Comparison of ENCODE assay signal across 20 cellular contexts in genomic region chr10:17450024-17450423, GRCh38. TPM values are rescaled to one million over a fixed set of nuclear protein-coding genes. Genes with fewer than 3 reads are reported as not detected.
A peak's percentile ranks its signal among the peaks of the same experiment; 100 is the strongest.
DNase-seq lines count a peak whose midpoint lies in the region; ATAC-seq, FAIRE-seq and TF ChIP-seq lines count a peak whose summit lies in the region.
"Had no signal": no experiment of that assay in that cellular context is flagged by ENCODE, and none has a peak within 500 bp of the region (broad histone marks: within the 10 kb centered on the region; RNA-seq: fewer than 3 reads in every experiment).

No MANE protein-coding gene starts in this region.

- peaks cover 14% of the 10 kb centered on the region for H3K27me3 Mint-ChIP-seq in osteocyte (ENCODE audit: unreplicated experiment)

- BruUV-seq in mammary epithelial cell (replicated peaks; lab: Mats Ljungman, UMichigan) (no TSS peak), K562 (replicated peaks; lab: Mats Ljungman, UMichigan) (no TSS peak)

- no peak overlapping the region for H3K4me2 ChIP-seq in mammary epithelial cell (ENCODE audit: insufficient read depth, low read depth, low read length)
- peak overlapping the region; percentile 96 for H3K4me2 ChIP-seq in K562 (ENCODE audit: insufficient read depth, low read length)
- H3K4me2 ChIP-seq: A549; BLaER1 treated with 17β-estradiol and CSF1 and Interleukin-3, amounts not matched to agents 10 nM and 100 nM had no signal

- in situ Hi-C loops in mammary epithelial cell (cut with MboI; ENCODE audit: low sequenced_read_pairs in 2 of 2) (no loop called here), K562 (cut with MboI) (no loop called here)

- H3K27ac ChIP-seq in breast epithelium = peak overlapping the region; percentile 48 to 52
- no peak overlapping the region for H3K27ac ChIP-seq in mammary epithelial cell (ENCODE audit: insufficient read depth, low read depth, low read length)
- H3K27ac ChIP-seq in K562 (ENCODE audit: extremely low read depth, low read depth, low read length) = no peak overlapping the region
- H3K27ac ChIP-seq: 22Rv1; A549; BLaER1 treated with 17β-estradiol and CSF1 and Interleukin-3, amounts not matched to agents 10 nM and 100 nM; C4-2B had no signal

- TF ChIP-seq CTCF in breast epithelium (IDR thresholded peaks at IDR 0.05) (no peak), mammary epithelial cell (conservative IDR thresholded peaks at IDR 0.05 in 1 of 2, IDR thresholded peaks at IDR 0.05 in 1 of 2; ENCODE audit: extremely low read depth in 1 of 2, insufficient read depth in 1 of 2, low read depth in 1 of 2, low read length in 2 of 2) (no peak), K562 (IDR thresholded peaks at IDR 0.05 in 2 of 3, conservative IDR thresholded peaks at IDR 0.05 in 1 of 3; ENCODE audit: insufficient read depth in 2 of 3, low read depth in 1 of 3, low read length in 3 of 3) (no peak), osteocyte (IDR thresholded peaks at IDR 0.05) (no peak)

- CTCF ChIA-PET in mammary epithelial cell (lab: Charles Lee; ENCODE audit: low non-redundant PET) = no interaction called here
- CTCF ChIA-PET in K562 (lab: Yijun Ruan, JAX; ENCODE audit: low intra/inter-chr PET ratio) = interaction anchor here (0.5 kb wide), 1 partner anchor 277 kb away, joined by 5 read pairs; no protein-coding TSS in a partner anchor

- FAIRE-seq in K562 (lab: Jason Lieb, UNC) = peak; percentile 15
- FAIRE-seq: A549, G401.6, GM12891, GM19239 had no signal

- H2AFZ ChIP-seq in mammary epithelial cell (ENCODE audit: low read depth, low read length) = no peak overlapping the region
- H2AFZ ChIP-seq in K562 (ENCODE audit: low read depth, low read length) = no peak overlapping the region

- intact Hi-C loops in breast epithelium (cut with DNase I; ENCODE audit: low total_unique reads) (loop anchor here (5.0 kb wide), 1 partner anchor 168 kb away; no protein-coding TSS in a partner anchor), mammary epithelial cell (cut with micrococcal nuclease) (loop anchor here (5.0 kb wide), 1 partner anchor 57 kb away; no protein-coding TSS in a partner anchor), K562 (cut with micrococcal nuclease) (no loop called here)

- peaks cover 15% of the 10 kb centered on the region for H3K4me1 Mint-ChIP-seq in osteocyte (ENCODE audit: unreplicated experiment)

- no peak for DNase-seq in breast epithelium (ENCODE audit: low spot score in 2 of 2)
- DNase-seq in mammary epithelial cell = no peak
- DNase-seq in K562 (ENCODE audit: extremely low read depth in 1 of 4, low spot score in 3 of 4) = no peak
- DNase-seq in osteocyte (ENCODE audit: extremely low spot score, unreplicated experiment) = peak; percentile 25
- no peak for DNase-seq in DMS153 (lab: John Stamatoyannopoulos, UW)
- DNase-seq: AML-193; CD4-positive, alpha-beta T cell; CD8-positive, alpha-beta T cell; DMS 273 treated with DMSO at 0.1 percent for 48 hours; DMS79 treated with DMSO at 0.1 percent for 48 hours; GF-D8 had no signal

- H3K27me3 ChIP-seq in breast epithelium (peaks cover 0 to 2% of the 10 kb centered on the region in 2 donors), mammary epithelial cell (ENCODE audit: insufficient read depth, low read length) (peaks cover 5% of the 10 kb centered on the region), K562 (ENCODE audit: control insufficient read depth in 2 of 2, insufficient read depth in 2 of 2, low read length in 2 of 2) (no peaks in the 10 kb centered on the region)

- H3K4me3 ChIP-seq in breast epithelium (no peak overlapping the region), mammary epithelial cell (replicated peaks in 1 of 3; ENCODE audit: insufficient read depth in 1 of 3, low read depth in 2 of 3, low read length in 3 of 3) (no peak overlapping the region), K562 (no peak overlapping the region)
- H3K4me3 ChIP-seq: A549; BLaER1 treated with 17β-estradiol and CSF1 and Interleukin-3, amounts not matched to agents 10 nM and 100 nM had no signal

- H3K36me3 Mint-ChIP-seq in osteocyte (ENCODE audit: unreplicated experiment) = peaks cover 4% of the 10 kb centered on the region

- no peak overlapping the region for H3K4me3 Mint-ChIP-seq in osteocyte (ENCODE audit: unreplicated experiment)
- H3K4me3 Mint-ChIP-seq: B cell; CD4-positive, alpha-beta T cell; CD8-positive, alpha-beta T cell had no signal

- TF ChIP-seq RAD21 in K562 (CRISPR knock-in tag; conservative IDR thresholded peaks at IDR 0.05 in 1 of 2, IDR thresholded peaks at IDR 0.05 in 1 of 2) = no peak

- TF ChIP-seq POLR2A in breast epithelium (IDR thresholded peaks at IDR 0.05) = no peak
- TF ChIP-seq POLR2A in K562 (conservative IDR thresholded peaks at IDR 0.05) = no peak

- H3K36me3 ChIP-seq in breast epithelium (no peaks in the 10 kb centered on the region), mammary epithelial cell (ENCODE audit: insufficient read depth, low read length) (no peaks in the 10 kb centered on the region), K562 (ENCODE audit: control insufficient read depth, insufficient read depth, low read length) (peaks cover 56% of the 10 kb centered on the region)

- H4K20me1 ChIP-seq in mammary epithelial cell (ENCODE audit: insufficient read depth, low read length) (no peaks in the 10 kb centered on the region), K562 (replicated peaks; ENCODE audit: control insufficient read depth, insufficient read depth, low read length) (no peaks in the 10 kb centered on the region)

- H3K9me3 ChIP-seq in breast epithelium (peaks cover 4 to 26% of the 10 kb centered on the region in 2 donors), mammary epithelial cell (replicated peaks; ENCODE audit: insufficient read depth, low read length) (peaks cover 4% of the 10 kb centered on the region), K562 (replicated peaks; ENCODE audit: control insufficient read depth, insufficient read depth, low read depth, low read length) (no peaks in the 10 kb centered on the region)

- no peak overlapping the region for H3K27ac Mint-ChIP-seq in osteocyte (ENCODE audit: unreplicated experiment)
- H3K27ac Mint-ChIP-seq: B cell; CD4-positive, alpha-beta T cell; CD8-positive, alpha-beta T cell had no signal

- H3K4me1 ChIP-seq in breast epithelium = peaks cover 0 to 5% of the 10 kb centered on the region in 2 donors
- peaks cover 13% of the 10 kb centered on the region for H3K4me1 ChIP-seq in mammary epithelial cell (ENCODE audit: insufficient read depth, low read length)
- H3K4me1 ChIP-seq in K562 (replicated peaks in 1 of 2; ENCODE audit: control insufficient read depth in 2 of 2, insufficient read depth in 2 of 2, low read length in 2 of 2) = peaks cover 23 to 24% of the 10 kb centered on the region in 2 experiments; a peak in 4 of 5 replicates
- H3K4me1 ChIP-seq: A549 had no signal

- no peak for TF ChIP-seq EP300 in K562 (IDR thresholded peaks at IDR 0.05; ENCODE audit: low read length)

- H3K9me3 Mint-ChIP-seq in osteocyte (ENCODE audit: unreplicated experiment) = peaks cover 13% of the 10 kb centered on the region

- no peaks in the 10 kb centered on the region for H3K9me1 ChIP-seq in K562 (ENCODE audit: control insufficient read depth, insufficient read depth, low read length)

- 85% methylated on average over 4 of the region's 4 CpGs for WGBS in mammary epithelial cell (ENCODE audit: low coverage, missing lambda C conversion rate)
- WGBS in K562 (ENCODE audit: insufficient coverage, low coverage, missing lambda C conversion rate) = 76% methylated on average over 4 of the region's 4 CpGs

- H3K9ac ChIP-seq in mammary epithelial cell (ENCODE audit: insufficient read depth, low read length) (no peak overlapping the region), K562 (ENCODE audit: insufficient read depth in 1 of 2, low read depth in 2 of 2, low read length in 2 of 2) (no peak overlapping the region)
- H3K9ac ChIP-seq: BLaER1 treated with 17β-estradiol and CSF1 and Interleukin-3, amounts not matched to agents 10 nM and 100 nM had no signal

- POLR2A ChIA-PET in K562 (lab: Yijun Ruan, JAX) = interaction anchor here (0.5 to 6.4 kb wide), 4 partner anchors 9 to 109 kb away, joined by 3 to 29 read pairs (median 6); no protein-coding TSS in a partner anchor

- dilution Hi-C loops in mammary epithelial cell (cut with HindIII; ENCODE audit: low sequenced_read_pairs) = no loop called here

- no peak for ATAC-seq in K562
- ATAC-seq: A549; CD8-positive, alpha-beta T cell had no signal

- H3K79me2 ChIP-seq in mammary epithelial cell (ENCODE audit: insufficient read depth, low read length) = no peaks in the 10 kb centered on the region
- peaks cover 86% of the 10 kb centered on the region for H3K79me2 ChIP-seq in K562 (ENCODE audit: control insufficient read depth, insufficient read depth, low read length)

RNA-seq across cellular contexts. Expression of gene ST8SIA6, which starts 4.4 kb away (rescaled TPM):
- total RNA-seq in breast epithelium (10 to 100 TPM in 2 of 3 donors, 1 to 10 TPM in 1; 1.3 to 32.1 (median 18.4) TPM), mammary epithelial cell (under 1 TPM in 1 of 2 donors, not detected in 1; 0.17 TPM), K562 (2014; rRNA removed) (3.9 and 5.1 TPM in 2 replicates), K562 (2014; rRNA removed; fragmentation: Illumina TruSeq; extraction: Trizol) (6.4 and 7.2 TPM in 2 replicates), K562 (2015; rRNA removed; fragmentation: Illumina TruSeq; extraction: Trizol) (4.8 and 6.7 TPM in 2 replicates), K562 (2021) (5.0 and 6.6 TPM in 2 replicates), osteocyte (not detected in 2 replicates)
- polyA plus RNA-seq in mammary epithelial cell (not detected), K562 (2011; rRNA removed) (4.4 and 6.6 TPM in 2 replicates), K562 (2014; fragmentation: Illumina TruSeq; extraction: Trizol) (4.1 and 5.2 TPM in 2 replicates), K562 (2014; fragmentation: Nextera tagmentation; extraction: Ambion mirVana) (1 to 10 TPM in 1 of 2 experiments, under 1 TPM in 1; 0.69 to 1.2 TPM), K562 (2014; rRNA removed) (3.2 and 3.3 TPM in 2 replicates)
- not detected for polyA minus RNA-seq in mammary epithelial cell
- total RNA-seq in K562 (2011; cell fraction: chromatin; rRNA removed; ENCODE audit: low replicate concordance) = 2.7 and 7.6 TPM in 2 replicates
- 2.2 and 3.4 TPM in 2 replicates for total RNA-seq in K562 (2011; cell fraction: nucleolus; rRNA removed)
- 5.1 and 5.6 TPM in 2 replicates for total RNA-seq in K562 (2011; cell fraction: nucleoplasm; rRNA removed)
- polyA plus RNA-seq in K562 (2011; cell fraction: cytosol; rRNA removed) = 1.5 and 1.7 TPM in 2 replicates
- 2.2 and 2.9 TPM in 2 replicates for polyA plus RNA-seq in K562 (2011; cell fraction: nucleus; rRNA removed)
- 2.9 and 5.6 TPM in 2 replicates for polyA plus RNA-seq in K562 (2012)
- 7.8 and 11.2 TPM in 2 replicates for polyA minus RNA-seq in K562 (2011; rRNA and poly(A)+ RNA removed)
- 2.1 and 7.0 TPM in 2 replicates for polyA minus RNA-seq in K562 (2011; cell fraction: cytosol; rRNA and poly(A)+ RNA removed)
- polyA minus RNA-seq in K562 (2011; cell fraction: nucleus; rRNA and poly(A)+ RNA removed) = 1.8 and 2.7 TPM in 2 replicates
- total RNA-seq: B cell had no signal
- polyA plus RNA-seq: BJ had no signal

Comparison
In these comparisons a context has a peak if more than half of its experiments do, and no peak if none do; other contexts are left out.
1. H3K27ac ChIP-seq: peak in breast epithelium (2 of 2); none in mammary epithelial cell (single experiment) and K562 (single experiment).